ENCODE assay signal across 17 cellular contexts in the genomic region with DNA sequence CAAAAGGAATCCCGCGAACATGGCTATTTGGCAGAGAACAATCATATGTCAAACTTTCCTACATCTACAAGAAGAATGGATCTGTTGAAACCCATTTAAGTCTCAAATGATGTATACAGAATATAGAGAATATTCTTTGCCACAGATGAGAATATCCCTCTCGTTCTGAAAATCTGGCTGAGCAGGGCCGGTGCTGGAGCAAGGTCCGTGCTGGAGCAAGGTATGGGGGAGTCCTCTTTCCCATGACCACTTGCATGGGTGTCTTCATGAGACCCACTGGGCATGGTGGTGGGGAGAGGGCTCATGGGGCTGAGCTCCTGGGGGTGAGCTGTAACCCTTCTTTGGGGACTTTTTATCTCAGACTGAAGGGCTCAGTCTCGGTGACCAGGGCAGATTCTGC.
"Had no signal": no experiment of that assay in that cellular context is flagged by ENCODE, and none has a peak within 500 bp of the region (broad histone marks: within the 10 kb centered on the region; RNA-seq: fewer than 3 reads in every experiment).

No MANE protein-coding gene starts in this region.

- H3K9me3 ChIP-seq: pancreas, prostate gland, spleen, testis, tibial nerve had no signal

- H3K36me3 Mint-ChIP-seq: naive B cell; stimulated activated memory B cell treated with anti-CD40 and anti-IgM and Interleukin-4, amounts not matched to agents 10 μg/mL and 1 μg/mL and 100 μg/mL, for 72 hours had no signal

- H3K4me1 Mint-ChIP-seq: naive B cell, nephron had no signal

- H3K27ac Mint-ChIP-seq: naive B cell; nephron; stimulated activated memory B cell treated with anti-CD40 and anti-IgM and Interleukin-4, amounts not matched to agents 10 μg/mL and 1 μg/mL and 100 μg/mL, for 72 hours; stimulated activated naive CD8-positive, alpha-beta T cell treated with anti-CD3 and anti-CD28 coated beads, Interleukin-15, Interleukin-2, amounts not matched to agents 100 ng/mL and 50 ng/mL, for 24 hours had no signal

- H3K4me3 ChIP-seq: pancreas, prostate gland, spleen, testis, tibial nerve had no signal

- H3K4me1 ChIP-seq: prostate gland, spleen, testis had no signal

- H3K4me3 Mint-ChIP-seq: naive B cell; nephron; stimulated activated memory B cell treated with anti-CD40 and anti-IgM and Interleukin-4, amounts not matched to agents 10 μg/mL and 1 μg/mL and 100 μg/mL, for 72 hours; stimulated activated naive CD8-positive, alpha-beta T cell treated with anti-CD3 and anti-CD28 coated beads, Interleukin-15, Interleukin-2, amounts not matched to agents 100 ng/mL and 50 ng/mL, for 24 hours had no signal

- H3K27me3 Mint-ChIP-seq: stimulated activated naive CD8-positive, alpha-beta T cell treated with anti-CD3 and anti-CD28 coated beads, Interleukin-15, Interleukin-2, amounts not matched to agents 100 ng/mL and 50 ng/mL, for 24 hours had no signal

- DNase-seq: cortex of kidney; effector CD8-positive, alpha-beta T cell; foreskin melanocyte; left ventricle myocardium superior; naive B cell; occipital lobe; spleen; stimulated activated CD4-positive, alpha-beta T cell treated with anti-CD3 and anti-CD28 coated beads, Interleukin-15, amount 100 ng/mL, for 24 hours; stimulated activated CD4-positive, alpha-beta T cell treated with anti-CD3 and anti-CD28 coated beads, Interleukin-1b, Interleukin-23, amount 100 ng/mL, for 48 hours; stimulated activated CD4-positive, alpha-beta T cell treated with anti-CD3 and anti-CD28 coated beads, Interleukin-4, amount 100 ng/mL, for 24 hours; testis had no signal

- H3K27me3 ChIP-seq: pancreas, testis, tibial nerve had no signal

- H3K27ac ChIP-seq: pancreas, prostate gland, spleen, testis, tibial nerve had no signal

- H3K9me3 Mint-ChIP-seq: naive B cell; nephron; stimulated activated memory B cell treated with anti-CD40 and anti-IgM and Interleukin-4, amounts not matched to agents 10 μg/mL and 1 μg/mL and 100 μg/mL, for 72 hours; stimulated activated naive CD8-positive, alpha-beta T cell treated with anti-CD3 and anti-CD28 coated beads, Interleukin-15, Interleukin-2, amounts not matched to agents 100 ng/mL and 50 ng/mL, for 24 hours had no signal

- H3K36me3 ChIP-seq: pancreas, prostate gland, spleen, tibial nerve had no signal

- ATAC-seq: stimulated activated memory B cell treated with anti-CD40 and anti-IgM and Interleukin-4, amounts not matched to agents 10 μg/mL and 1 μg/mL and 100 μg/mL, for 72 hours had no signal
